Comparison of ENCODE assay signal across 11 cellular contexts in the genomic region with DNA sequence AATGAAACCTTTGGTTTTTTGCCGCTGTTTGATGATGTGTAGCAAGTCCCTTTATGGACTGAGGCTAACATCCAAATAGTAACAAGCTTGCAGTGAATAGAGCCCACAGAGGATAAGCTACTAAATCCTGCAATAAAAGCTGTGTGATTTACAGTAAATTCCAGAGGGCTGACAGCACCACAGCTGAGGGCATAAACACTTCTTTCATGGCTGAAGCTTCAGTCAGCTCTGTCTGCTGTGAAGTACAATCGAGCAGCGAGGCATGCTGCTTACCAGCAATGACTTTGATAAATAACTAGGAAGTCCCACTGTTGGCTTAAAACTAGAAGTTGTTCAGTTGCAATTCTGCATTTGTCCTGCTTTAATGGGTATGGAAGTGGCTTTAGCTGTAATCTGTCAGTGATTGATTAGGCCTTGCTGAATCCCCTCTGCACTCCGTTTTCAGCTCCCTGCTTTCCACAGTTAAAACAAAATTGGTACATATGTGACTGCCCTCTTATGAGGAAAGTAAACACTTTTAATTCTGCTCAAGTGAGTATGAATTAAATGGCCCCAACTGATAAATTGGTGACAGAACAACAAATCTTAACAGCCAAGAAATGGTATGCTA.
DNase-seq lines count a peak whose midpoint lies in the region; ATAC-seq and TF ChIP-seq lines count a peak whose summit lies in the region.
"Had no signal": no experiment of that assay in that cellular context is flagged by ENCODE, and none has a peak within 500 bp of the region (broad histone marks: within the 10 kb centered on the region; RNA-seq: fewer than 3 reads in every experiment).

No MANE protein-coding gene starts in this region.

- under 1% methylated on average over 4 of the region's 4 CpGs for WGBS in smooth muscle cell (ENCODE audit: low lambda C conversion rate)

- peak overlapping the region; percentile 76 for H3K4me2 ChIP-seq in smooth muscle cell

- no peak overlapping the region for H2AFZ ChIP-seq in smooth muscle cell (ENCODE audit: low read depth)

- no peak overlapping the region for H3K9ac ChIP-seq in smooth muscle cell (ENCODE audit: low read depth)

- ATAC-seq in GM19397 (IDR thresholded peaks at IDR 0.05; ENCODE audit: unreplicated experiment), result no peak

- peak; percentile 21 for DNase-seq in NCI-H187 treated with DMSO at 0.1 percent for 48 hours (lab: John Stamatoyannopoulos, UW)
- DNase-seq in NCI-H187 (lab: John Stamatoyannopoulos, UW), result no peak
- peak; percentile 71 to 89 for DNase-seq in SJCRH30
- DNase-seq in iPS-NIHi7 (ENCODE audit: extremely low spot score), result peak; percentile 24
- peak; percentile 2 for DNase-seq in smooth muscle cell (lab: John Stamatoyannopoulos, UW; ENCODE audit: unreplicated experiment)
- no peak for DNase-seq in T-helper 9 cell
- DNase-seq in vagina (ENCODE audit: extremely low spot score in 2 of 2), result no peak
- DNase-seq: ACHN; activated CD8-positive, alpha-beta memory T cell treated with anti-CD3 and anti-CD28 coated beads, Interleukin-2, amount 50 U/mL, for 4 hours; left cardiac atrium had no signal

- no peaks in the 10 kb centered on the region for H3K27me3 ChIP-seq in SJCRH30
- H3K27me3 ChIP-seq in smooth muscle cell (ENCODE audit: low read depth), result peaks cover 56% of the 10 kb centered on the region
- no peaks in the 10 kb centered on the region for H3K27me3 ChIP-seq in vagina

- intact Hi-C loops in vagina (cut with DNase I), result no loop called here

- peak overlapping the region; percentile 35 for H3K4me3 ChIP-seq in SJCRH30
- peak overlapping the region; percentile 3 for H3K4me3 ChIP-seq in smooth muscle cell
- H3K4me3 ChIP-seq in vagina, result no peak overlapping the region

- H3K27ac ChIP-seq in SJCRH30 (peak overlapping the region; percentile 36; the same call in 1 of the 2 replicates), smooth muscle cell (ENCODE audit: low read depth) (peak overlapping the region; percentile 25), vagina (no peak overlapping the region)

- H3K36me3 ChIP-seq in SJCRH30, result no peaks in the 10 kb centered on the region
- H3K36me3 ChIP-seq in smooth muscle cell (ENCODE audit: low read depth), result no peaks in the 10 kb centered on the region
- H3K36me3 ChIP-seq in vagina, result no peaks in the 10 kb centered on the region

- H4K20me1 ChIP-seq in smooth muscle cell (ENCODE audit: low read depth), result no peaks in the 10 kb centered on the region

- H3K4me1 ChIP-seq in SJCRH30, result peaks cover 25% of the 10 kb centered on the region
- peaks cover 19% of the 10 kb centered on the region for H3K4me1 ChIP-seq in smooth muscle cell (ENCODE audit: low read depth)
- H3K4me1 ChIP-seq in vagina, result no peaks in the 10 kb centered on the region

- TF ChIP-seq CTCF in smooth muscle cell (IDR thresholded peaks at IDR 0.05; ENCODE audit: borderline replicate concordance, insufficient read depth, poor library complexity, severe bottlenecking) (no peak), vagina (IDR thresholded peaks at IDR 0.05) (no peak)

- no peak for TF ChIP-seq POLR2A in vagina (IDR thresholded peaks at IDR 0.05)

- H3K9me3 ChIP-seq in SJCRH30 (replicated peaks), result no peaks in the 10 kb centered on the region
- H3K9me3 ChIP-seq in smooth muscle cell (replicated peaks; ENCODE audit: low read depth), result no peaks in the 10 kb centered on the region
- H3K9me3 ChIP-seq in vagina, result no peaks in the 10 kb centered on the region

- peaks cover 9% of the 10 kb centered on the region for H3F3A ChIP-seq in smooth muscle cell (ENCODE audit: low read depth)

- H3K79me2 ChIP-seq in smooth muscle cell (ENCODE audit: low read depth), result no peaks in the 10 kb centered on the region

Comparison
In these comparisons a context has a peak if more than half of its experiments do, and no peak if none do; other contexts are left out.
1. DNase-seq: peak in NCI-H187 treated with DMSO at 0.1 percent for 48 hours (single experiment), SJCRH30 (2 of 2), iPS-NIHi7 (single experiment) and smooth muscle cell (single experiment); none in NCI-H187 (0 of 2), T-helper 9 cell (single experiment) and vagina (0 of 2).
2. H3K4me3 ChIP-seq: peak in SJCRH30 (single experiment) and smooth muscle cell (single experiment); none in vagina (0 of 2).